8 cellular contexts compared by ENCODE assay signal in genomic region chr2:10432315-10433181, GRCh38. TPM values are rescaled to one million over a fixed set of nuclear protein-coding genes. Genes with fewer than 3 reads are reported as not detected.
DNase-seq lines count a peak whose midpoint lies in the region; ATAC-seq and TF ChIP-seq lines count a peak whose summit lies in the region.

No MANE protein-coding gene starts in this region.

- H3K9me3 Mint-ChIP-seq in Caco-2 (ENCODE audit: unreplicated experiment): no peaks in the 10 kb centered on the region
- H3K9me3 Mint-ChIP-seq in chondrocyte (ENCODE audit: low read depth): no peaks in the 10 kb centered on the region
- peaks cover 0 to 2% (median 0%) of the 10 kb centered on the region in 7 donors for H3K9me3 Mint-ChIP-seq in naive B cell

- POLR2A ChIA-PET in Caco-2 (lab: Charles Lee): interaction anchor here (0.6 kb wide), 1 partner anchor 360 kb away, joined by 7 read pairs; no protein-coding TSS in a partner anchor

- H3K9me3 ChIP-seq in Caco-2: no peaks in the 10 kb centered on the region

- intact Hi-C loops in Caco-2 (cut with micrococcal nuclease; ENCODE audit: unreplicated experiment): loop anchor here (10.0 kb wide), 2 partner anchors 158 to 618 kb away; no protein-coding TSS in a partner anchor

- H3K4me1 ChIP-seq in Caco-2: peaks cover 18% of the 10 kb centered on the region

- BruUV-seq in Caco-2 (replicated peaks; lab: Mats Ljungman, UMichigan): no TSS peak

- peaks cover under 1% of the 10 kb centered on the region for H3K36me3 Mint-ChIP-seq in Caco-2 (ENCODE audit: insufficient read depth, unreplicated experiment)
- H3K36me3 Mint-ChIP-seq in chondrocyte (ENCODE audit: low read depth): no peaks in the 10 kb centered on the region
- peaks cover 0 to 4% of the 10 kb centered on the region in 2 donors for H3K36me3 Mint-ChIP-seq in naive B cell

- ATAC-seq in HG03039 (IDR thresholded peaks at IDR 0.05; ENCODE audit: unreplicated experiment): peak; percentile 39
- ATAC-seq in naive B cell (ENCODE audit: low read depth in 2 of 2): peak; percentile 13 to 48
- no peak for ATAC-seq in HG02852 (IDR thresholded peaks at IDR 0.05; ENCODE audit: unreplicated experiment)

- no peak for DNase-seq in Caco-2
- DNase-seq in chondrocyte (ENCODE audit: low spot score): peak; percentile 82
- no peak for DNase-seq in naive B cell
- DNase-seq in T-helper 9 cell: no peak
- no peak for DNase-seq in UCSD-AML1 (lab: John Stamatoyannopoulos, UW; ENCODE audit: unreplicated experiment)
- DNase-seq in stimulated activated CD4-positive, alpha-beta T cell treated with anti-CD3 and anti-CD28 coated beads, Interleukin-12 subunit alpha, Interleukin-12 subunit beta, amount 100 ng/mL, for 4 hours: no peak

- no peaks in the 10 kb centered on the region for H3K27me3 ChIP-seq in Caco-2 (replicated peaks; ENCODE audit: control insufficient read depth, insufficient read depth, low read length)

- H3K4me1 Mint-ChIP-seq in Caco-2 (ENCODE audit: low read depth, unreplicated experiment): peaks cover 8% of the 10 kb centered on the region
- no peaks in the 10 kb centered on the region for H3K4me1 Mint-ChIP-seq in chondrocyte (ENCODE audit: low read depth)
- peaks cover 18 to 38% (median 19%) of the 10 kb centered on the region in 3 donors for H3K4me1 Mint-ChIP-seq in naive B cell

- H3K36me3 ChIP-seq in Caco-2 (ENCODE audit: control insufficient read depth, insufficient read depth, low read length): no peaks in the 10 kb centered on the region

- TF ChIP-seq CTCF in Caco-2 (IDR thresholded peaks at IDR 0.05; ENCODE audit: insufficient read depth in 1 of 2, low read depth in 1 of 2, low read length in 1 of 2, severe bottlenecking in 1 of 2, unreplicated experiment in 1 of 2): no peak
- no peak for TF ChIP-seq CTCF in chondrocyte (IDR thresholded peaks at IDR 0.05)

- H3K27me3 Mint-ChIP-seq in Caco-2 (ENCODE audit: insufficient read depth, unreplicated experiment) (no peaks in the 10 kb centered on the region), chondrocyte (ENCODE audit: low read depth) (no peaks in the 10 kb centered on the region), naive B cell (no peaks in the 10 kb centered on the region)

- H3K4me3 Mint-ChIP-seq in Caco-2 (ENCODE audit: unreplicated experiment): peak overlapping the region; percentile 49
- H3K4me3 Mint-ChIP-seq in chondrocyte (ENCODE audit: unreplicated experiment): peak overlapping the region; percentile 35
- peak overlapping the region in 7 of 8 donors; percentile 25 to 90 (median 82) for H3K4me3 Mint-ChIP-seq in naive B cell

- peak overlapping the region; percentile 33 for H3K4me3 ChIP-seq in Caco-2 (ENCODE audit: low read depth, low read length)

- CTCF ChIA-PET in Caco-2 (lab: Charles Lee): interaction anchor here (0.6 to 5.2 kb wide), 6 partner anchors 15 to 360 kb away, joined by 3 to 69 read pairs (median 4); no protein-coding TSS in a partner anchor

- H3K27ac Mint-ChIP-seq in Caco-2 (ENCODE audit: unreplicated experiment) (no peak overlapping the region), chondrocyte (ENCODE audit: unreplicated experiment) (peak overlapping the region; percentile 50), naive B cell (peak overlapping the region in 2 of 6 donors; percentile 78 to 95)

RNA-seq across cellular contexts. Expression of gene ODC1, which starts 15.6 kb away (rescaled TPM):
- 277 and 285 TPM in 2 replicates for total RNA-seq in Caco-2 (2022)
- 44.4 to 65.3 TPM (median 61.6 TPM) in 3 replicates for total RNA-seq in chondrocyte
- 100 to 1,000 TPM; 142 to 202 (median 165) TPM for polyA plus RNA-seq in naive B cell (ENCODE audit: low read depth in 6 of 6)
